Comparison of ENCODE assay signal across 23 cellular contexts in the genomic region with DNA sequence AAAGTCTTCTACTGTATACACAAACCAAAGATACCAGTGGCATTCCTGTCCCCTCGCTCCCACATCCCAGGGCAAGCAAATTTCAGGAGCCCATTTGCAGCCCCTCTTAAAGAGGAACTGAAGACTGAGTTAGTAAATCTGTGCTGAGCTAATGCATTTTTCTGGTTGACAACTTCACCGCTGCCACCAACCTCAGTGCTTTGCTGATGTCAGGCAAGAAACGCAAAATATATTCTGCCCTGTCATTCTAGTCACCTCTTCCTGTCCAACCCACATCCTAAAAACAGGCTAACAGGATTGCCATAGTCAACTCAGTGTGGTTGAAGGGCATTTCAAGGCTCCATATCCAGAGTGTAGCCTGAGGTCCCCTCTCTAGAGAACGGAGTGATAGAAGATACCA.
"Had no signal": no experiment of that assay in that cellular context is flagged by ENCODE, and none has a peak within 500 bp of the region (broad histone marks: within the 10 kb centered on the region; RNA-seq: fewer than 3 reads in every experiment).

No MANE protein-coding gene starts in this region.

- H3K27ac ChIP-seq: ascending aorta, esophagus squamous epithelium, heart right ventricle, neural progenitor cell, psoas muscle, thoracic aorta, upper lobe of left lung had no signal

- H3K9ac ChIP-seq: neural progenitor cell had no signal

- H3K9me3 Mint-ChIP-seq: activated naive CD4-positive, alpha-beta T cell treated with anti-CD3 and anti-CD28 coated beads, Interleukin-2, amount 50 U/mL, for 24 hours; effector memory CD8-positive, alpha-beta T cell; neural progenitor cell; stimulated activated memory B cell treated with anti-CD40 and anti-IgM and Interleukin-4, amounts not matched to agents 10 μg/mL and 1 μg/mL and 100 μg/mL, for 72 hours had no signal

- DNase-seq: activated CD4-positive, alpha-beta T cell treated with anti-CD3 and anti-CD28 coated beads for 36 hours; activated CD4-positive, alpha-beta T cell treated with anti-CD3 and anti-CD28 coated beads, Interleukin-2, amount 50 U/mL, for 48 hours; activated gamma-delta T cell; cerebellar nuclear complex; cortex of kidney; effector memory CD8-positive, alpha-beta T cell; esophagus squamous epithelium; heart right ventricle; kidney glomerular epithelial cell; mesenchymal stem cell; naive thymus-derived CD4-positive, alpha-beta T cell; psoas muscle; right cardiac atrium; small intestine; stimulated activated CD4-positive, alpha-beta T cell treated with anti-CD3 and anti-CD28 coated beads, Interleukin-4, amount 100 ng/mL, for 4 hours; upper lobe of left lung had no signal

- H3K27me3 ChIP-seq: ascending aorta, neural progenitor cell, upper lobe of left lung had no signal

- H3K4me1 Mint-ChIP-seq: activated CD4-positive, alpha-beta T cell treated with anti-CD3 and anti-CD28 coated beads for 36 hours; activated naive CD4-positive, alpha-beta T cell treated with anti-CD3 and anti-CD28 coated beads, Interleukin-2, amount 50 U/mL, for 24 hours; naive thymus-derived CD4-positive, alpha-beta T cell; stimulated activated memory B cell treated with anti-CD40 and anti-IgM and Interleukin-4, amounts not matched to agents 10 μg/mL and 1 μg/mL and 100 μg/mL, for 72 hours had no signal

- H2AFZ ChIP-seq: neural progenitor cell had no signal

- H3K36me3 Mint-ChIP-seq: activated naive CD4-positive, alpha-beta T cell treated with anti-CD3 and anti-CD28 coated beads, Interleukin-2, amount 50 U/mL, for 24 hours; immature natural killer cell; naive thymus-derived CD4-positive, alpha-beta T cell; neural progenitor cell; stimulated activated memory B cell treated with anti-CD40 and anti-IgM and Interleukin-4, amounts not matched to agents 10 μg/mL and 1 μg/mL and 100 μg/mL, for 72 hours; WTC11 had no signal

- H3K4me3 Mint-ChIP-seq: activated CD4-positive, alpha-beta T cell treated with anti-CD3 and anti-CD28 coated beads for 36 hours; activated naive CD4-positive, alpha-beta T cell treated with anti-CD3 and anti-CD28 coated beads, Interleukin-2, amount 50 U/mL, for 24 hours; effector memory CD8-positive, alpha-beta T cell; immature natural killer cell; naive thymus-derived CD4-positive, alpha-beta T cell; neural progenitor cell; stimulated activated memory B cell treated with anti-CD40 and anti-IgM and Interleukin-4, amounts not matched to agents 10 μg/mL and 1 μg/mL and 100 μg/mL, for 72 hours; WTC11 had no signal

- H3K27ac Mint-ChIP-seq: activated CD4-positive, alpha-beta T cell treated with anti-CD3 and anti-CD28 coated beads for 36 hours; activated naive CD4-positive, alpha-beta T cell treated with anti-CD3 and anti-CD28 coated beads, Interleukin-2, amount 50 U/mL, for 24 hours; effector memory CD8-positive, alpha-beta T cell; immature natural killer cell; naive thymus-derived CD4-positive, alpha-beta T cell; neural progenitor cell; stimulated activated memory B cell treated with anti-CD40 and anti-IgM and Interleukin-4, amounts not matched to agents 10 μg/mL and 1 μg/mL and 100 μg/mL, for 72 hours; WTC11 had no signal

- H3K4me1 ChIP-seq: ascending aorta, esophagus squamous epithelium, neural progenitor cell, psoas muscle, upper lobe of left lung had no signal

- H3K4me2 ChIP-seq: neural progenitor cell had no signal

- H3K36me3 ChIP-seq: ascending aorta, esophagus squamous epithelium, heart right ventricle, neural progenitor cell, thoracic aorta, upper lobe of left lung had no signal

- FAIRE-seq: small intestine had no signal

- H3K9me3 ChIP-seq: ascending aorta, esophagus squamous epithelium, psoas muscle, thoracic aorta, upper lobe of left lung had no signal

- H3K4me3 ChIP-seq: ascending aorta, esophagus squamous epithelium, heart right ventricle, neural progenitor cell, psoas muscle, thoracic aorta, upper lobe of left lung had no signal

- ATAC-seq: activated CD4-positive, alpha-beta T cell treated with anti-CD3 and anti-CD28 coated beads for 36 hours; effector memory CD8-positive, alpha-beta T cell; naive thymus-derived CD4-positive, alpha-beta T cell; psoas muscle; right cardiac atrium; stimulated activated memory B cell treated with anti-CD40 and anti-IgM and Interleukin-4, amounts not matched to agents 10 μg/mL and 1 μg/mL and 100 μg/mL, for 72 hours; WTC11 had no signal
